31 cellular contexts compared by ENCODE assay signal in the genomic region with DNA sequence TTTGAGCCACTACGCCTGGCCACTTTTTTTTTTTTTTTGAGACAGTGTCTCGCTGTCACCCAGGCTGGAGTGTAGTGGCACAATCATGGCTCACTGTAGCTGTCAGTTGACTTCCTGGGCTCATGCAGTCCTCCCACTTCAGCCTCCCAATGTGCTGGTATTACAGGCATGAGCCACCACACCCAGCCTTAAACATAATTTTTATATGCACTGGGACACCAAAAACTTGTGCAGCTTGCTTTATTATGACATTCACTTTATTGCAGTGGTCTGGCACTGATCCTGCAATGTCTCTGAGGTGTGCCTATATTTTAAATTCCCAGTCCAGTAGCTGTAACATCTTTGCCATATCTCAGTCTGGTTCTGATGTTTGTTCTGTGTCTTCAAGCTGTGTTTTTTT.
"Had no signal": no experiment of that assay in that cellular context is flagged by ENCODE, and none has a peak within 500 bp of the region (broad histone marks: within the 10 kb centered on the region; RNA-seq: fewer than 3 reads in every experiment).

No MANE protein-coding gene starts in this region.

- H3K27me3 Mint-ChIP-seq: activated B cell treated with CpG ODN at 0.5 μM for 24 hours; activated CD4-positive, alpha-beta memory T cell treated with anti-CD3 and anti-CD28 coated beads for 36 hours; activated naive CD8-positive, alpha-beta T cell treated with anti-CD3 and anti-CD28 coated beads for 36 hours; brain had no signal

- H3K27ac ChIP-seq: KMS-11, PC-9, RWPE1, VCaP had no signal

- H3K4me2 ChIP-seq: KMS-11, PC-9 had no signal

- DNase-seq: activated B cell treated with CpG ODN at 0.5 μM for 24 hours; activated CD4-positive, alpha-beta memory T cell treated with anti-CD3 and anti-CD28 coated beads for 36 hours; activated CD4-positive, alpha-beta T cell treated with anti-CD3 and anti-CD28 coated beads for 4 hours; activated CD4-positive, alpha-beta T cell treated with anti-CD3 and anti-CD28 coated beads, Interleukin-2, amount 50 U/mL, for 1 hour; activated CD4-positive, CD25-positive, alpha-beta regulatory T cell treated with anti-CD3 and anti-CD28 coated beads, Interleukin-2, amount 50 U/mL, for 72 hours; activated CD8-positive, alpha-beta memory T cell treated with anti-CD3 and anti-CD28 coated beads, Interleukin-2, amount 50 U/mL, for 4 hours; activated gamma-delta T cell; activated naive CD4-positive, alpha-beta T cell treated with Interleukin-2 at 50 U/mL for 16 hours; activated naive CD8-positive, alpha-beta T cell treated with anti-CD3 and anti-CD28 coated beads for 36 hours; activated T-cell treated with anti-CD3 and anti-CD28 coated beads for 4 hours; activated T-cell treated with anti-CD3 and anti-CD28 coated beads, Interleukin-2, amount 50 U/mL, for 4 hours; central memory CD4-positive, alpha-beta T cell; NCI-H1048; NCI-H1105 treated with DMSO at 0.1 percent for 48 hours; NCI-H1436; NCI-H1694; NCI-H1930; NCI-H2081 treated with DMSO at 0.1 percent for 48 hours; NCI-H345; NCI-H524 treated with DMSO at 0.1 percent for 48 hours; PC-9; SW 1271; T-helper 1 cell; T-helper 2 cell; T-helper 9 cell had no signal

- H3K27ac Mint-ChIP-seq: activated B cell treated with CpG ODN at 0.5 μM for 24 hours; activated CD4-positive, alpha-beta memory T cell treated with anti-CD3 and anti-CD28 coated beads for 36 hours; activated naive CD8-positive, alpha-beta T cell treated with anti-CD3 and anti-CD28 coated beads for 36 hours; activated T-helper 2 cell treated with anti-CD3 and anti-CD28 coated beads, Interferon-gamma antibody, Interleukin-2, Interleukin-4, amounts not matched to agents 10 μg/mL and 5 μg/mL and 100 μg/mL, durations not matched to agents 14 hours and 24 hours and 36 hours; brain had no signal

- H3K9me3 Mint-ChIP-seq: activated B cell treated with CpG ODN at 0.5 μM for 24 hours; activated CD4-positive, alpha-beta memory T cell treated with anti-CD3 and anti-CD28 coated beads for 36 hours; activated T-cell treated with anti-CD3 and anti-CD28 coated beads, Interleukin-2, amount 50 U/mL, for 4 hours; activated T-helper 2 cell treated with anti-CD3 and anti-CD28 coated beads, Interferon-gamma antibody, Interleukin-2, Interleukin-4, amounts not matched to agents 10 μg/mL and 5 μg/mL and 100 μg/mL, durations not matched to agents 14 hours and 24 hours and 36 hours; brain had no signal

- H3K4me3 ChIP-seq: PC-9 had no signal

- H3K4me3 Mint-ChIP-seq: activated B cell treated with CpG ODN at 0.5 μM for 24 hours; activated CD4-positive, alpha-beta memory T cell treated with anti-CD3 and anti-CD28 coated beads for 36 hours; activated naive CD8-positive, alpha-beta T cell treated with anti-CD3 and anti-CD28 coated beads for 36 hours; activated T-cell treated with anti-CD3 and anti-CD28 coated beads, Interleukin-2, amount 50 U/mL, for 4 hours; brain had no signal

- H3K9ac ChIP-seq: KMS-11 had no signal

- H2AFZ ChIP-seq: PC-9 had no signal

- ATAC-seq: activated T-cell treated with anti-CD3 and anti-CD28 coated beads, Interleukin-2, amount 50 U/mL, for 4 hours; Right ventricle myocardium inferior had no signal
